Comparison of ENCODE assay signal across 8 cellular contexts in genomic region chr1:85576642-85577420, GRCh38. TPM values are rescaled to one million over a fixed set of nuclear protein-coding genes. Genes with fewer than 3 reads are reported as not detected.
DNase-seq lines count a peak whose midpoint lies in the region; ATAC-seq and TF ChIP-seq lines count a peak whose summit lies in the region.

No MANE protein-coding gene starts in this region.

- H3K9me2 ChIP-seq in HCT116 (ENCODE audit: insufficient read depth): no peaks in the 10 kb centered on the region

- H2AFZ ChIP-seq in HCT116 (ENCODE audit: low read depth, low read length, poor library complexity, severe bottlenecking): no peak overlapping the region

- H3K9ac ChIP-seq in HCT116 (ENCODE audit: low read length) (peak overlapping the region; percentile 81), mucosa of stomach (ENCODE audit: low read length) (peak overlapping the region; percentile 81)

- peaks cover 34% of the 10 kb centered on the region for H3K4me1 Mint-ChIP-seq in WTC11

- H3K4me1 ChIP-seq in HCT116 (ENCODE audit: control insufficient read depth in 1 of 2, insufficient read depth in 2 of 2, low read length in 2 of 2) (peaks cover 6 to 48% of the 10 kb centered on the region in 2 experiments), mucosa of stomach (ENCODE audit: control insufficient read depth, insufficient read depth, low read length) (peaks cover 10% of the 10 kb centered on the region), tibial artery (peaks cover 0 to 53% (median 30%) of the 10 kb centered on the region in 4 donors)

- H3K27me3 Mint-ChIP-seq in WTC11 (ENCODE audit: low read depth): peaks cover 41% of the 10 kb centered on the region

- no TSS peak for BruUV-seq in HCT116 (replicated peaks; lab: Mats Ljungman, UMichigan)

- ATAC-seq in HCT116 (peak; percentile 70), WTC11 (peak; percentile 36), esophagus mucosa (peak; percentile 65)

- H3K27me3 ChIP-seq in HCT116 (ENCODE audit: insufficient read depth, low read length) (no peaks in the 10 kb centered on the region), mucosa of stomach (ENCODE audit: control insufficient read depth, insufficient read depth, low read length) (peaks cover 40% of the 10 kb centered on the region), tibial artery (no peaks in the 10 kb centered on the region)

- H3K4me2 ChIP-seq in HCT116 (ENCODE audit: low read length): peak overlapping the region; percentile 92

- POLR2A ChIA-PET in HCT116 (lab: Charles Lee): interaction anchor here (0.6 kb wide), 1 partner anchor 23 kb away, joined by 3 read pairs; no protein-coding TSS in a partner anchor
- POLR2A ChIA-PET in WTC11 (lab: Charles Lee): interaction anchor here (1.0 to 1.5 kb wide), 3 partner anchors 9 to 234 kb away, joined by 3 to 5 read pairs (median 3); no protein-coding TSS in a partner anchor

- no peaks in the 10 kb centered on the region; the same call in 1 of the 2 replicates for H4K20me1 ChIP-seq in HCT116 (ENCODE audit: insufficient read depth)

- peaks cover 6% of the 10 kb centered on the region for H3K36me3 Mint-ChIP-seq in WTC11

- TF ChIP-seq RAD21 in HCT116 (IDR thresholded peaks at IDR 0.05; ENCODE audit: low read depth): peak; percentile 40

- H3K79me2 ChIP-seq in HCT116 (ENCODE audit: insufficient read depth, low read length): peaks cover 12% of the 10 kb centered on the region

- peak overlapping the region; percentile 83 for H3K4me3 Mint-ChIP-seq in WTC11

- TF ChIP-seq CTCF in 22Rv1 (IDR thresholded peaks at IDR 0.05) (peak; percentile 92), HCT116 (IDR thresholded peaks at IDR 0.05 in 2 of 3, conservative IDR thresholded peaks at IDR 0.05 in 1 of 3; ENCODE audit: borderline replicate concordance in 1 of 3, insufficient read depth in 1 of 3, low read depth in 2 of 3, low read length in 2 of 3) (peak; percentile 37 to 81 (median 56); a peak in 5 of 6 replicates), WTC11 (IDR thresholded peaks at IDR 0.05) (peak; percentile 50; the same call in 1 of the 2 replicates), tibial artery (IDR thresholded peaks at IDR 0.05) (peak; percentile 76 to 91)

- H3K9me3 ChIP-seq in HCT116 (ENCODE audit: control insufficient read depth in 1 of 2, insufficient read depth in 1 of 2, low read depth in 1 of 2, low read length in 2 of 2) (no peaks in the 10 kb centered on the region), mucosa of stomach (ENCODE audit: control insufficient read depth, low read length) (no peaks in the 10 kb centered on the region), tibial artery (no peaks in the 10 kb centered on the region)

- RAD21 ChIA-PET in HCT116 (lab: Charles Lee; ENCODE audit: low non-redundant PET in 1 of 2, low total read pairs in 2 of 2, uncharacterized antibody in 2 of 2, unreplicated experiment in 2 of 2): no interaction called here

- TF ChIP-seq POLR2A in HCT116 (IDR thresholded peaks at IDR 0.05; ENCODE audit: borderline replicate concordance, extremely low read depth, insufficient read depth, insufficient read length): no peak

- DNase-seq in GM04503 (ENCODE audit: low read depth): peak; percentile 58
- DNase-seq in HCT116 (ENCODE audit: low read depth, low spot score): peak; percentile 65
- peak; percentile 92 for DNase-seq in M059J (ENCODE audit: low read depth)
- peak; percentile 83 for DNase-seq in WTC11 (ENCODE audit: low spot score)
- peak; percentile 86 to 96 for DNase-seq in tibial artery

- intact Hi-C loops in HCT116 (cut with micrococcal nuclease) (no loop called here), tibial artery (cut with DNase I; ENCODE audit: low total_unique reads) (no loop called here)

- no peak overlapping the region for H3K27ac Mint-ChIP-seq in WTC11

- H3K4me3 ChIP-seq in HCT116 (replicated peaks in 1 of 2; ENCODE audit: low read depth in 1 of 2, low read length in 2 of 2): peak overlapping the region; percentile 67 to 78
- peak overlapping the region; percentile 62 for H3K4me3 ChIP-seq in mucosa of stomach (ENCODE audit: low read length)
- peak overlapping the region; percentile 85 to 91 for H3K4me3 ChIP-seq in tibial artery

- no peaks in the 10 kb centered on the region for H3K9me3 Mint-ChIP-seq in WTC11

- H3K27ac ChIP-seq in 22Rv1 (peak overlapping the region; percentile 45; the same call in 1 of the 2 replicates), HCT116 (ENCODE audit: low read depth, low read length) (peak overlapping the region; percentile 64), tibial artery (peak overlapping the region; percentile 99)

- H3K36me3 ChIP-seq in HCT116 (ENCODE audit: control insufficient read depth in 1 of 2, insufficient read depth in 2 of 2, low read length in 2 of 2): peaks cover 0 to 3% of the 10 kb centered on the region in 2 experiments; a peak in 1 of 4 replicates
- H3K36me3 ChIP-seq in mucosa of stomach (ENCODE audit: control insufficient read depth, insufficient read depth, low read length): no peaks in the 10 kb centered on the region
- H3K36me3 ChIP-seq in tibial artery: peaks cover 0 to 2% (median 2%) of the 10 kb centered on the region in 3 donors

- CTCF ChIA-PET in HCT116 (lab: Charles Lee): interaction anchor here (0.6 to 0.7 kb wide), 3 partner anchors 9 to 254 kb away, joined by 3 to 4 read pairs (median 3); no protein-coding TSS in a partner anchor
- CTCF ChIA-PET in WTC11 (lab: Charles Lee): interaction anchor here (0.6 to 1.3 kb wide), 5 partner anchors 22 to 300 kb away, joined by 3 to 7 read pairs (median 4); partner anchors contain the start of gene BCL10

TF ChIP-seq in HCT116, 20 proteins besides CTCF, POLR2A, EP300 and RAD21:
- TF ChIP-seq ATF3 (IDR thresholded peaks at IDR 0.05) (no peak), YY1 (IDR thresholded peaks at IDR 0.05; ENCODE audit: extremely low read depth, insufficient replicate concordance, low read depth, low read length) (peak; percentile 43), EGR1 (IDR thresholded peaks at IDR 0.05; ENCODE audit: low read depth) (peak; percentile 96), CBX3 (IDR thresholded peaks at IDR 0.05; ENCODE audit: low read depth) (0 out of 2 replicates have a peak, but pooled peaks have one; percentile 28), TCF7L2 (IDR thresholded peaks at IDR 0.05; ENCODE audit: borderline replicate concordance, extremely low read depth, insufficient read depth, insufficient read length) (peak; percentile 20), EZH2phosphoT487 (IDR thresholded peaks at IDR 0.05; ENCODE audit: borderline replicate concordance) (no peak), POLR2AphosphoS5 (IDR thresholded peaks at IDR 0.05; ENCODE audit: low read depth, low read length) (peak; percentile 61), MAX (IDR thresholded peaks at IDR 0.05) (0 out of 2 replicates have a peak, but pooled peaks have one; percentile 16), SRF (IDR thresholded peaks at IDR 0.05; ENCODE audit: low read depth) (peak; percentile 98), ZFX (IDR thresholded peaks at IDR 0.05) (peak; percentile 73)

TF ChIP-seq in WTC11, 78 proteins besides CTCF, POLR2A, EP300 and RAD21 (continues in another document):
- no peak for TF ChIP-seq E2F4 (CRISPR knock-in tag; IDR thresholded peaks at IDR 0.05; ENCODE audit: borderline replicate concordance, low read depth)
- TF ChIP-seq SMAD4 (CRISPR knock-in tag; IDR thresholded peaks at IDR 0.05): no peak
- no peak for TF ChIP-seq HMGA2 (CRISPR knock-in tag; IDR thresholded peaks at IDR 0.05)
- TF ChIP-seq ZMAT4 (CRISPR knock-in tag; IDR thresholded peaks at IDR 0.05): no peak
- no peak for TF ChIP-seq ZNF138 (CRISPR knock-in tag; conservative IDR thresholded peaks at IDR 0.05)
- TF ChIP-seq ZNF425 (CRISPR knock-in tag; conservative IDR thresholded peaks at IDR 0.05): no peak
- no peak for TF ChIP-seq USF2 (CRISPR knock-in tag; IDR thresholded peaks at IDR 0.05)
- no peak for TF ChIP-seq CREM (CRISPR knock-in tag; IDR thresholded peaks at IDR 0.05)
- TF ChIP-seq CBFB (CRISPR knock-in tag; IDR thresholded peaks at IDR 0.05; ENCODE audit: low read depth): no peak

RNA-seq across cellular contexts. Expression of gene CCN1, which starts 3.7 kb away (rescaled TPM):
- total RNA-seq in HCT116 (2021; ENCODE audit: unreplicated experiment) (21.9 TPM), WTC11 (2021) (64.1 to 91.0 TPM (median 89.9 TPM) in 3 replicates), esophagus mucosa (2.5 TPM)
- polyA plus RNA-seq in HCT116 (2012): 75.5 and 156 TPM in 2 replicates
- total RNA-seq in M059J (2014; rRNA removed; shearing (Covaris generic)): 78.3 and 110 TPM in 2 replicates

Comparison
In these comparisons a context has a peak if more than half of its experiments do, and no peak if none do; other contexts are left out.
1. Peak in every context shown above with its lines: DNase-seq, ATAC-seq, H3K4me3 ChIP-seq and H3K27ac ChIP-seq.
2. H3K27ac ChIP-seq: peak in every context shown above with its lines; median percentile 99 in tibial artery; 64 in HCT116; 45 in 22Rv1.